31 cellular contexts compared by ENCODE assay signal in the genomic region with DNA sequence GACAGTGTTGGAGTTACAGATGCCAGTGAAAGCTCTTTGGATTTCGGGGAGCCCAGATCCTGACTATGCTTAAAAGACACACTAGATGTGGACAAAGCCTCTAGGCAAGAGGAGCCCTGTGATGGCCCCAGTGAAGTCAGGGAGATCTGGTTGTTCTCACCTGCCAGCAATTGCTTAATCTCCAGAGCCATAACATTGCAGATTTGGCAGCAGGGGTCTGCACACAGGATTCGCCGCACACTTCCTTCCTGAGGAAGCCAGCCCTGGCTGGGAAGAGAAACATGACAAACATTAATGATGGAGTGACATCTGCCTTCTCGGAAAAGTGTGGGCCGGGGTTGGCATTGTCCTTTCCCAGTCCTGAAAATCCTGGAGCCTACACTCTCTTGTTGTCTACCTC.
"Had no signal": no experiment of that assay in that cellular context is flagged by ENCODE, and none has a peak within 500 bp of the region (broad histone marks: within the 10 kb centered on the region; RNA-seq: fewer than 3 reads in every experiment).

No MANE protein-coding gene starts in this region.

- H3K9me3 ChIP-seq: SJCRH30, SK-N-SH had no signal

- ATAC-seq: Panc1, Right ventricle myocardium inferior had no signal

- DNase-seq: Karpas-422, KBM-7, MM.1S, MV-4-11, NCI-H1092, NCI-H1105, NCI-H1417, NCI-H1436, NCI-H146, NCI-H1694, NCI-H187, NCI-H1930, NCI-H2029 treated with DMSO at 0.1 percent for 48 hours, NCI-H2081 treated with DMSO at 0.1 percent for 48 hours, NCI-H2107, NCI-H2171, NCI-H2227 treated with DMSO at 0.1 percent for 48 hours, NCI-H345, NCI-H446, NCI-H510A treated with DMSO at 0.1 percent for 48 hours, NCI-H524 treated with DMSO at 0.1 percent for 48 hours, NCI-H526 treated with DMSO at 0.1 percent for 48 hours, NCI-H774, PC-9, SHP77, SIG-M5, SJCRH30, SK-N-SH, SW 1271 had no signal
